8 cellular contexts compared by ENCODE assay signal in the genomic region with DNA sequence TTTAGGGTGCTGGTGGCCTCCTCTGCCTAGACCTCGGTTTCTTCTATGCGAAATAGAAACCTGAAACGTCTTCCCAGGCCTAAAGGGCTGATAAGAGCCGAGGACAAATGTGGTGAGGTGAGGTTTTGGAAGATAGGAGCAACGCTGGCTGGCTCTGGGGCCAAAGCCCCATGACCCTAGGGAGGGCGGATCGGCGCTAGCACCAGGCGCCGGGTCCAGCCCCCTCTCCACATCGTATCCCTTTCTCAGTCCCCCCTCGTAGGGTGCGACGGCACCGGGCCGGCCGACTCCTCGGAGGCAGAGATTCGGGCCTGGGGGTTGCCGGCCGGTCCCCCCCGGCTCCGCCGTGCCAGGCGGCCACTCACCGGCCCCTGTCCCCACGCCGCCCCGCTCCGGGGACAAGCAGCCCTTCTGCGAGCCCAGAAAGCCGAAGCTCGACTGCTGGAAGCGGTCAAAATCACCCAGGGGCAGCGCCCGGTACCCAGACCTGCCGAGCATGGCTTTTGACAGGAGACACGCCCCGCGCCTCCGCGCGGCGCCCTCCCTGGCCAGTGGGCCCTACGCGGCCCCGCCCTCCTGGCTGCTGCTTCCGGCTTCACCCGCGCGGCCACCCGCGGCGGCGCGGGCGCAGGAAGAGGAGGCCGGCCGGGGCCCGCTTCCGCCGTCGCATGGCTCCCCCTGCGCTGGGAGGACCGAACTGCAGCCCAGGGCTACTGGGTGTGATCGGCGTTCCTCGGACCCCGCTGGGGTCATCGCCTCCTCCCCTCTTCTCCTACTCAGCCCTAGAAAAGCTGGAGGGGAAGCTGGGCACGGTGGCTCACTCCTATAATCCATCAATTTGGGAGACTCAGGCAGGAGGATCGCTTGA. TPM values are rescaled to one million over a fixed set of nuclear protein-coding genes. Genes with fewer than 3 reads are reported as not detected.
DNase-seq lines count a peak whose midpoint lies in the region; ATAC-seq and TF ChIP-seq lines count a peak whose summit lies in the region.

Gene STOML1, minus strand, starts transcription at position 570 of the 868 bp plus-strand sequence. Its CDS starts 72 bp downstream, at position 498.

- CTCF ChIA-PET in CD4-positive, alpha-beta T cell (lab: Charles Lee): interaction anchor here (2.9 kb wide), 1 partner anchor 19 kb away, joined by 10 read pairs; no protein-coding TSS in a partner anchor
- CTCF ChIA-PET in activated CD8-positive, alpha-beta T cell treated with anti-CD3 and anti-CD28 coated beads for 36 hours (lab: Charles Lee): interaction anchor here (0.7 to 11.4 kb wide), 5 partner anchors 10 to 68 kb away, joined by 3 to 106 read pairs (median 7); no protein-coding TSS in a partner anchor

- no peaks in the 10 kb centered on the region for H3K9me3 Mint-ChIP-seq in CD4-positive, alpha-beta T cell
- no peaks in the 10 kb centered on the region for H3K9me3 Mint-ChIP-seq in activated CD8-positive, alpha-beta T cell treated with anti-CD3 and anti-CD28 coated beads for 36 hours

- intact Hi-C loops in CD4-positive, alpha-beta T cell (cut with DNase I, micrococcal nuclease): loop anchor here (2.0 to 10.0 kb wide), 11 partner anchors 55 to 1633 kb away; partner anchors contain the start of genes ARID3B (in 1 of the 2), C15orf39 (in 1 of the 2), CLK3 (in 1 of the 2) and COX5A (in 1 of the 2)
- intact Hi-C loops in activated CD8-positive, alpha-beta T cell treated with anti-CD3 and anti-CD28 coated beads for 36 hours (cut with micrococcal nuclease): no loop called here
- intact Hi-C loops in lower lobe of right lung (cut with DNase I): loop anchor here (10.0 kb wide), 1 partner anchor 53 kb away; no protein-coding TSS in a partner anchor

- POLR2A ChIA-PET in CD4-positive, alpha-beta T cell (lab: Charles Lee): interaction anchor here (1.0 to 1.3 kb wide), 2 partner anchors 12 to 13 kb away, joined by 3 to 4 read pairs; no protein-coding TSS in a partner anchor
- POLR2A ChIA-PET in activated CD8-positive, alpha-beta T cell treated with anti-CD3 and anti-CD28 coated beads for 36 hours (lab: Charles Lee): interaction anchor here (0.7 to 2.9 kb wide), 3 partner anchors 10 to 11 kb away, joined by 3 to 11 read pairs (median 4); no protein-coding TSS in a partner anchor

- H3K27me3 ChIP-seq in CD4-positive, alpha-beta T cell (ENCODE audit: control insufficient read depth, insufficient read depth, low read length): no peaks in the 10 kb centered on the region
- H3K27me3 ChIP-seq in ectodermal cell (ENCODE audit: control insufficient read depth, insufficient read depth, low read length, poor library complexity, severe bottlenecking) (no peaks in the 10 kb centered on the region), lower lobe of right lung (ENCODE audit: low read depth) (no peaks in the 10 kb centered on the region)

- peaks cover 15% of the 10 kb centered on the region for H3K4me1 ChIP-seq in ectodermal cell (ENCODE audit: control insufficient read depth, insufficient read depth, low read length)
- H3K4me1 ChIP-seq in lower lobe of right lung: peaks cover 81% of the 10 kb centered on the region

- H3K4me3 Mint-ChIP-seq in CD4-positive, alpha-beta T cell: peak within 1 kb of the TSS; percentile 82
- H3K4me3 Mint-ChIP-seq in activated CD8-positive, alpha-beta T cell treated with anti-CD3 and anti-CD28 coated beads for 36 hours: peak within 1 kb of the TSS; percentile 78

- WGBS in ectodermal cell, 2 experiments: 2% methylated on average over 72 of the region's 72 CpGs

- peak; percentile 85 to 98 (median 93) for DNase-seq in CD4-positive, alpha-beta T cell
- DNase-seq in NCI-H82 treated with DMSO at 0.1 percent for 48 hours (lab: John Stamatoyannopoulos, UW; ENCODE audit: unreplicated experiment) (peak; percentile 61), lower lobe of right lung (peak; percentile 97)
- DNase-seq in activated CD8-positive, alpha-beta T cell treated with anti-CD3 and anti-CD28 coated beads for 36 hours: peak; percentile 94
- DNase-seq in stimulated activated CD4-positive, alpha-beta T cell treated with anti-CD3 and anti-CD28 coated beads, TNF-alpha, amount 100 ng/mL, for 1 hour (ENCODE audit: low read depth in 3 of 3, low spot score in 1 of 3): peak; percentile 80 to 99 (median 85)

- H3K4me3 ChIP-seq in ectodermal cell (ENCODE audit: insufficient read depth, low read depth, low read length) (peak within 1 kb of the TSS; percentile 54), lower lobe of right lung (peak within 1 kb of the TSS; percentile 89)

- peaks cover 51% of the 10 kb centered on the region for H3K4me1 Mint-ChIP-seq in CD4-positive, alpha-beta T cell (ENCODE audit: low read depth)
- H3K4me1 Mint-ChIP-seq in activated CD8-positive, alpha-beta T cell treated with anti-CD3 and anti-CD28 coated beads for 36 hours (ENCODE audit: low read depth): peaks cover 33% of the 10 kb centered on the region

- H3K36me3 Mint-ChIP-seq in CD4-positive, alpha-beta T cell (ENCODE audit: low read depth): peaks cover 22% of the 10 kb centered on the region
- H3K36me3 Mint-ChIP-seq in activated CD8-positive, alpha-beta T cell treated with anti-CD3 and anti-CD28 coated beads for 36 hours (ENCODE audit: low read depth): peaks cover 9% of the 10 kb centered on the region

- H3K27me3 Mint-ChIP-seq in CD4-positive, alpha-beta T cell: no peaks in the 10 kb centered on the region
- H3K27me3 Mint-ChIP-seq in activated CD8-positive, alpha-beta T cell treated with anti-CD3 and anti-CD28 coated beads for 36 hours: no peaks in the 10 kb centered on the region

- H3K27ac Mint-ChIP-seq in CD4-positive, alpha-beta T cell: peak within 1 kb of the TSS; percentile 85
- peak within 1 kb of the TSS; percentile 83 for H3K27ac Mint-ChIP-seq in activated CD8-positive, alpha-beta T cell treated with anti-CD3 and anti-CD28 coated beads for 36 hours

- peak; percentile 83 for TF ChIP-seq CTCF in CD4-positive, alpha-beta T cell (IDR thresholded peaks at IDR 0.05)
- TF ChIP-seq CTCF in activated CD8-positive, alpha-beta T cell treated with anti-CD3 and anti-CD28 coated beads for 36 hours (IDR thresholded peaks at IDR 0.05): peak; percentile 95
- peak; percentile 98 for TF ChIP-seq CTCF in lower lobe of right lung (IDR thresholded peaks at IDR 0.05)

- H3K9me3 ChIP-seq in CD4-positive, alpha-beta T cell (ENCODE audit: control insufficient read depth, low read length): no peaks in the 10 kb centered on the region
- H3K9me3 ChIP-seq in ectodermal cell (ENCODE audit: control insufficient read depth, low read length): no peaks in the 10 kb centered on the region
- H3K9me3 ChIP-seq in lower lobe of right lung: no peaks in the 10 kb centered on the region

- H3K27ac ChIP-seq in CD4-positive, alpha-beta T cell (ENCODE audit: low read depth, low read length): peak within 1 kb of the TSS; percentile 47
- no peak within 1 kb of the TSS for H3K27ac ChIP-seq in ectodermal cell (ENCODE audit: insufficient read depth, low read depth, low read length, poor library complexity, severe bottlenecking)
- H3K27ac ChIP-seq in lower lobe of right lung: peak within 1 kb of the TSS; percentile 87

- no peaks in the 10 kb centered on the region for H3K36me3 ChIP-seq in ectodermal cell (ENCODE audit: control insufficient read depth, insufficient read depth, low read length)
- H3K36me3 ChIP-seq in lower lobe of right lung: no peaks in the 10 kb centered on the region

- ATAC-seq in CD4-positive, alpha-beta T cell (ENCODE audit: poor library complexity): peak; percentile 74
- ATAC-seq in GM19395 (IDR thresholded peaks at IDR 0.05; ENCODE audit: unreplicated experiment): peak; percentile 59
- peak; percentile 47 for ATAC-seq in HG03558 (IDR thresholded peaks at IDR 0.05; ENCODE audit: extremely low read depth, unreplicated experiment)
- ATAC-seq in activated CD8-positive, alpha-beta T cell treated with anti-CD3 and anti-CD28 coated beads for 36 hours: peak; percentile 77
- ATAC-seq in lower lobe of right lung: peak; percentile 93 to 95

RNA-seq across cellular contexts. Expression of gene STOML1, which starts in this region (rescaled TPM):
- total RNA-seq in CD4-positive, alpha-beta T cell: 1 to 10 TPM; 4.6 to 5.3 TPM
- total RNA-seq in activated CD8-positive, alpha-beta T cell treated with anti-CD3 and anti-CD28 coated beads for 36 hours: 1 to 10 TPM; 5.2 to 6.5 TPM
- 3.1 TPM for polyA plus RNA-seq in ectodermal cell (2013, experiment 1 of 4)
- 4.0 TPM for polyA plus RNA-seq in ectodermal cell (2013, experiment 2 of 4)
- 3.7 TPM for polyA plus RNA-seq in ectodermal cell (2013, experiment 3 of 4)
- 5.7 TPM for polyA plus RNA-seq in ectodermal cell (2013, experiment 4 of 4)
- total RNA-seq in lower lobe of right lung: 16.3 TPM
